ENCODE assay signal across 8 cellular contexts in genomic region chr20:21571841-21572690, GRCh38. TPM values are rescaled to one million over a fixed set of nuclear protein-coding genes. Genes with fewer than 3 reads are reported as not detected.
DNase-seq lines count a peak whose midpoint lies in the region; ATAC-seq and FAIRE-seq lines count a peak whose summit lies in the region.

No MANE protein-coding gene starts in this region.

- H3K4me3 Mint-ChIP-seq in naive B cell, result no peak overlapping the region

- no peaks in the 10 kb centered on the region for H3K9me3 Mint-ChIP-seq in naive B cell

- peak; percentile 84 for FAIRE-seq in colon (lab: Jason Lieb, UNC)

- peak; percentile 15 for DNase-seq in stimulated activated CD4-positive, alpha-beta T cell treated with anti-CD3 and anti-CD28 coated beads, Interleukin-15, amount 100 ng/mL, for 24 hours
- DNase-seq in stimulated activated CD4-positive, alpha-beta T cell treated with anti-CD3 and anti-CD28 coated beads, Interleukin-2, amount 100 ng/mL, for 48 hours, result no peak
- DNase-seq in NCI-H345 treated with DMSO at 0.1 percent for 48 hours (lab: John Stamatoyannopoulos, UW; ENCODE audit: unreplicated experiment), result peak; percentile 35
- peak; percentile 7 for DNase-seq in naive B cell
- DNase-seq in NCI-H2107 (lab: John Stamatoyannopoulos, UW), result no peak
- no peak for DNase-seq in NCI-H2107 treated with DMSO at 0.1 percent for 48 hours (lab: John Stamatoyannopoulos, UW; ENCODE audit: unreplicated experiment)

- no peaks in the 10 kb centered on the region for H3K4me1 Mint-ChIP-seq in naive B cell

- no peak overlapping the region for H3K27ac Mint-ChIP-seq in naive B cell

- no peaks in the 10 kb centered on the region for H3K36me3 Mint-ChIP-seq in naive B cell

- ATAC-seq in naive B cell (ENCODE audit: low read depth in 2 of 2) (no peak), HG02970 (IDR thresholded peaks at IDR 0.05; ENCODE audit: low FRiP score, unreplicated experiment) (no peak)

- peaks cover 33 to 34% (median 34%) of the 10 kb centered on the region in 3 donors for H3K27me3 Mint-ChIP-seq in naive B cell

RNA-seq across cellular contexts. Expression of gene NKX2-2, which starts 58.2 kb away (rescaled TPM):
- not detected for polyA plus RNA-seq in naive B cell (ENCODE audit: low read depth in 6 of 6)

Comparison
In these comparisons a context has a peak if more than half of its experiments do, and no peak if none do; other contexts are left out.
1. DNase-seq: peak in stimulated activated CD4-positive, alpha-beta T cell treated with anti-CD3 and anti-CD28 coated beads, Interleukin-15, amount 100 ng/mL, for 24 hours (single experiment), NCI-H345 treated with DMSO at 0.1 percent for 48 hours (single experiment) and naive B cell (single experiment); none in stimulated activated CD4-positive, alpha-beta T cell treated with anti-CD3 and anti-CD28 coated beads, Interleukin-2, amount 100 ng/mL, for 48 hours (0 of 2), NCI-H2107 (single experiment) and NCI-H2107 treated with DMSO at 0.1 percent for 48 hours (single experiment).